In genomic region chr14:73741386-73741875, GRCh38 we compare ENCODE assay signal across 8 cellular contexts. TPM values are rescaled to one million over a fixed set of nuclear protein-coding genes. Genes with fewer than 3 reads are reported as not detected.
DNase-seq lines count a peak whose midpoint lies in the region; ATAC-seq, FAIRE-seq and TF ChIP-seq lines count a peak whose summit lies in the region.

No MANE protein-coding gene starts in this region.

- peaks cover 4% of the 10 kb centered on the region for H3F3A ChIP-seq in PC-3 (ENCODE audit: low read length, unreplicated experiment)

- 0 out of 2 replicates have a peak overlapping the region, but pooled peaks have one; percentile 2 for H2AFZ ChIP-seq in PC-3 (ENCODE audit: low read length)

- peak overlapping the region; percentile 86 for H3K4me2 ChIP-seq in PC-3 (ENCODE audit: low read length)

- no peaks in the 10 kb centered on the region for H3K27me3 ChIP-seq in PC-3 (ENCODE audit: low read length)

- H3K36me3 ChIP-seq in PC-3 (ENCODE audit: low read depth, low read length) = peaks cover 16% of the 10 kb centered on the region; the same call in 1 of the 2 replicates

- CTCF ChIA-PET in PC-3 (lab: Charles Lee) = interaction anchor here (0.5 to 1.3 kb wide), 6 partner anchors 10 to 517 kb away, joined by 3 to 8 read pairs (median 4); a partner anchor contains a TSS

- TF ChIP-seq CTCF in 22Rv1 (IDR thresholded peaks at IDR 0.05) (no peak), PC-3 (conservative IDR thresholded peaks at IDR 0.05; ENCODE audit: low read depth, low read length) (no peak), omental fat pad (IDR thresholded peaks at IDR 0.05) (no peak)

- FAIRE-seq in urothelium cell line (lab: Jason Lieb, UNC) = peak; percentile 59

- peak; percentile 34 for ATAC-seq in GM21526 (IDR thresholded peaks at IDR 0.05; ENCODE audit: low FRiP score, unreplicated experiment)
- ATAC-seq in PC-3 = peak; percentile 77
- ATAC-seq in omental fat pad (ENCODE audit: low FRiP score) = peak; percentile 55
- ATAC-seq in GM21529 (IDR thresholded peaks at IDR 0.05; ENCODE audit: unreplicated experiment) = no peak

- BruUV-seq in PC-3 (replicated peaks; lab: Mats Ljungman, UMichigan) = no TSS peak

- H4K20me1 ChIP-seq in PC-3 (ENCODE audit: low read length) = peaks cover 28% of the 10 kb centered on the region; the same call in 1 of the 2 replicates

- H3K9ac ChIP-seq in PC-3 (ENCODE audit: low read length) = peak overlapping the region; percentile 72

- H3K9me2 ChIP-seq in PC-3 (replicated peaks; ENCODE audit: low read length) = no peaks in the 10 kb centered on the region

- peak overlapping the region; percentile 60 for H3K27ac ChIP-seq in 22Rv1
- H3K27ac ChIP-seq in PC-3 (ENCODE audit: low read length) = peak overlapping the region; percentile 92

- DNase-seq in PC-3 (peak; percentile 80), foreskin melanocyte (peak; percentile 64), omental fat pad (ENCODE audit: low spot score) (no peak), urothelium cell line (ENCODE audit: low spot score) (peak; percentile 93)
- DNase-seq in activated naive CD4-positive, alpha-beta T cell (lab: John Stamatoyannopoulos, UW) = peak in 3 of 4 experiments; percentile 24 to 44 (median 26)

- intact Hi-C loops in PC-3 (cut with micrococcal nuclease) = loop anchor here (1.0 kb wide), 1 partner anchor 17 kb away; no protein-coding TSS in a partner anchor

- peaks cover 93% of the 10 kb centered on the region for H3K79me2 ChIP-seq in PC-3 (ENCODE audit: low read length)

- POLR2A ChIA-PET in PC-3 (lab: Charles Lee; ENCODE audit: unreplicated experiment) = interaction anchor here (0.5 to 0.9 kb wide), 4 partner anchors 9 to 103 kb away, joined by 3 to 7 read pairs (median 4); no protein-coding TSS in a partner anchor

- peak overlapping the region; percentile 59 for H3K4me3 ChIP-seq in PC-3 (ENCODE audit: low read length)

- no peaks in the 10 kb centered on the region for H3K9me3 ChIP-seq in PC-3 (ENCODE audit: low read length)

- peaks cover 68% of the 10 kb centered on the region for H3K4me1 ChIP-seq in PC-3 (ENCODE audit: insufficient read depth, low read length)

RNA-seq across cellular contexts. Expression of gene PNMA1, which starts 27.2 kb away (rescaled TPM):
- total RNA-seq in PC-3 (2014; rRNA removed) = 30.8 and 36.7 TPM in 2 replicates
- 10 to 100 TPM; 14.8 to 22.6 (median 20.1) TPM for total RNA-seq in omental fat pad
